In the genomic region with DNA sequence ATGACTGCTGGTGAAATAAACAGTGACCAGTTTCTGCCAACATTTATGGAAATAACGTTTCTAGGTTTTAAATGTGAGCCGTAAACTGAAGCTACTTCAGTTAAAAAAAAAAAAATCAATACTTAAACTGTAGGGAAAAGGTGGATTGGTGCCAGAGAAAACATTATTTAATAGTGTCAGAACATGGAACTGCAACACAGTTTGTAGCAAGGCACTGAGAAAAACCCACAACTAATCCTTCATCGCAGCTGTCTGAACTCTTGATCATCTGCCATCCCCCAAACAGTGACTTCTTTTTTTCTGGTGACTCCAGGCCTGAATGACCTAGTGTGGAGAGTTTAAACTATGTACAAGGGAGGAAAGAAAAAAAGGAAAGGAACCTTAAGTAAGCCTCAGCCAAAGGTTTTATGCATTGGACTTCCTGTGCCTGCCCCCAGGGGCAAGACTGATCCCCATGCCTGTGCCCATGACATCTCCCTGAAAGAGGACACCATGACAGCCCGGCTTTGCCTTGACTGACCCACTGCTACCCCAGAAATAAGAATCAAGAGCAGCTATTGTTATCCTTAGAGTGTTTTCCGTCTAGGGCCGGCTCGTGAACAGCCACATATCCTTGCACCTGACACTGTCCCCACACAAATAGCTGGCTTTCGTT, we compare ENCODE assay signal across 1 cellular context.
TF ChIP-seq lines count a peak whose summit lies in the region.

No MANE protein-coding gene starts in this region.

TF ChIP-seq in HCT116, 20 proteins besides CTCF, POLR2A, EP300 and RAD21 (continued from another document):
- no peak for TF ChIP-seq REST (IDR thresholded peaks at IDR 0.05; ENCODE audit: low read depth)
- no peak for TF ChIP-seq SIN3A (IDR thresholded peaks at IDR 0.05; ENCODE audit: low read depth)
- no peak for TF ChIP-seq POLR2AphosphoS5 (IDR thresholded peaks at IDR 0.05; ENCODE audit: low read depth, low read length)
- no peak for TF ChIP-seq MAX (IDR thresholded peaks at IDR 0.05)
- TF ChIP-seq ZNF274 (IDR thresholded peaks at IDR 0.05; ENCODE audit: low read depth, low read length), result no peak
- no peak for TF ChIP-seq EZH2phosphoT487 (IDR thresholded peaks at IDR 0.05; ENCODE audit: borderline replicate concordance)
- TF ChIP-seq, protein P1, sequence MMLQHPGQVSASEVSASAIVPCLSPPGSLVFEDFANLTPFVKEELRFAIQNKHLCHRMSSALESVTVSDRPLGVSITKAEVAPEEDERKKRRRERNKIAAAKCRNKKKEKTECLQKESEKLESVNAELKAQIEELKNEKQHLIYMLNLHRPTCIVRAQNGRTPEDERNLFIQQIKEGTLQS (IDR thresholded peaks at IDR 0.05), result no peak
- TF ChIP-seq EGR1 (IDR thresholded peaks at IDR 0.05; ENCODE audit: low read depth), result no peak
